In the genomic region with DNA sequence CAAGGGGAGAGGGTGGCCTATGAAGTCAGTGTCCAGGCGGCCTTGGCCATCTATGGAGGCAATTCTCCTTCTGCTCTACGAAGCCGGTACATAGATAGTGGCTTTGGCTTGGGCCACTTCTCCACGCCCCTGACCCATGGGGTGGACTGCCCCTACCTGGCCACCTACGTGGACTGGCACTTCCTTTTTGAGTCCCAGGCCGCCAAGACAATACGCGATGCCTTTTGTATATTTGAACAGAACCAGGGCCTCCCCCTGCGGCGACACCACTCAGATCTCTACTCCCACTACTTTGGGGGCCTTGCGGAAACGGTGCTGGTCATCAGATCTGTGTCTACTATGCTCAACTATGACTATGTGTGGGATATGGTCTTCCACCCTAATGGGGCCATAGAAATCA, we compare ENCODE assay signal across 34 cellular contexts. TPM values are rescaled to one million over a fixed set of nuclear protein-coding genes. Genes with fewer than 3 reads are reported as not detected.
"Had no signal": no experiment of that assay in that cellular context is flagged by ENCODE, and none has a peak within 500 bp of the region (broad histone marks: within the 10 kb centered on the region; RNA-seq: fewer than 3 reads in every experiment).

No MANE protein-coding gene starts in this region.

- H3K4me1 ChIP-seq: colonic mucosa, gastrocnemius medialis, left ventricle myocardium inferior had no signal

- H3K9me3 ChIP-seq: colonic mucosa, gastrocnemius medialis, lower lobe of right lung had no signal

- H3K9me3 Mint-ChIP-seq: effector memory CD8-positive, alpha-beta T cell had no signal

- H3K27ac ChIP-seq: colonic mucosa, epithelial cell of prostate, esophagus squamous epithelium, gastrocnemius medialis, heart right ventricle, left ventricle myocardium inferior, lower lobe of right lung had no signal

- H3K4me3 ChIP-seq: colonic mucosa, esophagus squamous epithelium, gastrocnemius medialis, heart right ventricle, left ventricle myocardium inferior, lower lobe of right lung, mucosa of descending colon had no signal

- H3K36me3 ChIP-seq: colonic mucosa, esophagus squamous epithelium, gastrocnemius medialis, left ventricle myocardium inferior, lower lobe of right lung had no signal

- H3K4me3 Mint-ChIP-seq: dendritic cell treated with granulocyte-macrophage colony-stimulating factor and Interleukin-4, amounts not matched to agents 40 ng/mL and 50 ng/mL, for 4 days; effector memory CD8-positive, alpha-beta T cell; endodermal cell; mesothelial cell of epicardium had no signal

- H3K27me3 ChIP-seq: colonic mucosa, esophagus squamous epithelium, gastrocnemius medialis, heart right ventricle had no signal

- DNase-seq: cerebellar nuclear complex; colonic mucosa; cortex of kidney; effector CD8-positive, alpha-beta T cell; effector memory CD8-positive, alpha-beta T cell; endodermal cell; erythroblast; esophagus squamous epithelium; foreskin fibroblast; foreskin melanocyte; gastrocnemius medialis; glutamatergic neuron; head of caudate nucleus; heart right ventricle; hippocampal formation; kidney glomerular epithelial cell; left colon; left ventricle myocardium inferior; lower lobe of right lung; mesenchymal stem cell; mucosa of descending colon had no signal

- FAIRE-seq: endometrium, islet of Langerhans, keratinocyte had no signal

- ATAC-seq: effector memory CD8-positive, alpha-beta T cell; esophagus mucosa; gastrocnemius medialis; left colon; lower lobe of right lung; mucosa of descending colon had no signal

- H3K27ac Mint-ChIP-seq: dendritic cell treated with granulocyte-macrophage colony-stimulating factor and Interleukin-4, amounts not matched to agents 40 ng/mL and 50 ng/mL, for 4 days; effector memory CD8-positive, alpha-beta T cell; endodermal cell; mesothelial cell of epicardium had no signal

RNA-seq across cellular contexts. Expression of gene G6PC1, which starts 32.3 kb away (rescaled TPM):
- total RNA-seq: chondrocyte, dermis microvascular lymphatic vessel endothelial cell, endodermal cell, esophagus mucosa, esophagus squamous epithelium, glomerular endothelial cell, heart right ventricle, left ventricle myocardium inferior, lower leg skin, lower lobe of right lung, lung microvascular endothelial cell, mesenteric fat pad, mesothelial cell of epicardium had no signal
- polyA plus RNA-seq: heart right ventricle, keratinocyte had no signal
